Comparison of ENCODE assay signal across 8 cellular contexts in the genomic region with DNA sequence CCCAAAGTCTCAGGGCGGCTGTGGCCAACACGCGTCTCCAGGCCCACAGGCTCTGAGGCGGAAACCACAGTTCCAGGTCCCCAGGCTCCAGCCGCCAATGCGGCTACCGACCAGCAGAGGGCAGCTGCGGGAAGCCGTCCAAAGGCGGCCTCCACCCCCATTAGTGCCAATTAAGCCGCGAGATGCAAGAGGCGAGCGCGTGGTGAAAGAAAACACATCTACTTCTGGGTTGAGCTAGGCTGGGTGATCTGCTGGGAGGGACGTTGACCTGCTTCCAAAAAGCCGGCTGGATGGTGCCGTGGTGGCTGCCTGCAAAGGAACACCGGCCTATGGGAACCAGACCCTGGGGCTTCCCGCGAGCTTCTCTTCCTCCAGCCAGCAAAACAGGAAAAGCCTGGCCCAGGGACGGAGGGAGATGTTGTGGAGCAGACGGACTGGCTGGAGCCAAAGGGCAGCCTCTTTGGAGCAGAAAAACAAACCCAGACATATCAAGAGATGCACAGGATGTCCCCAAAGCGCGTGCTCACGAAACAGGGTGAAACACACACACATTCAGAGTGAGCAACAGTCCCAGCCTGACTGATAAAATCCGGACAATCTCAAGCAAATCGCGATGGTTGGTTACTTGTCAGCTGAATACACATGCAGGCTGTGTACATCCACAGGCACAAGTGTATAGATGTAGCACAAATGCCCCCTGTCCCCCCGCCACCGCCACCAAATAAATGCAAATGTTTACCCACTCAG.
DNase-seq lines count a peak whose midpoint lies in the region; ATAC-seq and TF ChIP-seq lines count a peak whose summit lies in the region.

No MANE protein-coding gene starts in this region.

- intact Hi-C loops in OCI-LY7 (cut with micrococcal nuclease; ENCODE audit: unreplicated experiment): loop anchor here (2.0 kb wide), 2 partner anchors 412 to 792 kb away; no protein-coding TSS in a partner anchor
- intact Hi-C loops in heart left ventricle (cut with DNase I): loop anchor here (1.0 to 10.0 kb wide), 9 partner anchors 411 to 921 kb away; no protein-coding TSS in a partner anchor

- no peak overlapping the region for H3K23ac ChIP-seq in trophoblast cell (ENCODE audit: low read length)

- peak overlapping the region; percentile 59 for H2BK120ac ChIP-seq in trophoblast cell (ENCODE audit: insufficient read depth, low read length, poor library complexity)

- no peak overlapping the region for H2AK5ac ChIP-seq in trophoblast cell (ENCODE audit: low read length)

- H3K27ac Mint-ChIP-seq in activated naive CD8-positive, alpha-beta T cell treated with anti-CD3 and anti-CD28 coated beads for 36 hours: no peak overlapping the region

- no peak overlapping the region for H3K4me3 Mint-ChIP-seq in activated naive CD8-positive, alpha-beta T cell treated with anti-CD3 and anti-CD28 coated beads for 36 hours

- H3K14ac ChIP-seq in trophoblast cell (ENCODE audit: low read length): peak overlapping the region; percentile 45

- no peaks in the 10 kb centered on the region for H3K4me1 Mint-ChIP-seq in activated naive CD8-positive, alpha-beta T cell treated with anti-CD3 and anti-CD28 coated beads for 36 hours

- no peaks in the 10 kb centered on the region for H3K9me2 ChIP-seq in OCI-LY7 (ENCODE audit: insufficient read depth, low read length)

- H3K4me1 ChIP-seq in OCI-LY7 (ENCODE audit: insufficient read depth, low read length, poor library complexity, severe bottlenecking): no peaks in the 10 kb centered on the region
- peaks cover 0 to 12% (median 1%) of the 10 kb centered on the region in 12 donors for H3K4me1 ChIP-seq in heart left ventricle
- peaks cover 2 to 3% of the 10 kb centered on the region in 2 experiments for H3K4me1 ChIP-seq in trophoblast cell (ENCODE audit: control insufficient read depth in 1 of 2, insufficient read depth in 2 of 2, low read length in 2 of 2)

- peaks cover 2% of the 10 kb centered on the region for H3K9me3 Mint-ChIP-seq in activated naive CD8-positive, alpha-beta T cell treated with anti-CD3 and anti-CD28 coated beads for 36 hours

- peaks cover 30% of the 10 kb centered on the region for H3K27me3 Mint-ChIP-seq in activated naive CD8-positive, alpha-beta T cell treated with anti-CD3 and anti-CD28 coated beads for 36 hours

- H3K4me3 ChIP-seq in OCI-LY7 (ENCODE audit: low read depth, low read length, poor library complexity, severe bottlenecking) (no peak overlapping the region), heart left ventricle (peak overlapping the region in 9 of 12 donors; percentile 19 to 52 (median 37)), trophoblast cell (ENCODE audit: low read depth, low read length) (peak overlapping the region; percentile 63)

- H4K20me1 ChIP-seq in OCI-LY7 (ENCODE audit: insufficient read depth, low read length): no peaks in the 10 kb centered on the region

- CTCF ChIA-PET in OCI-LY7 (lab: Charles Lee; ENCODE audit: unreplicated experiment): interaction anchor here (0.6 kb wide), 2 partner anchors 392 to 787 kb away, joined by 3 read pairs; no protein-coding TSS in a partner anchor

- DNase-seq in ELR (ENCODE audit: low read depth): peak; percentile 42
- peak; percentile 29 for DNase-seq in HuH-7.5 (ENCODE audit: low spot score)
- DNase-seq in OCI-LY7 (ENCODE audit: low spot score): peak; percentile 57
- DNase-seq in activated naive CD8-positive, alpha-beta T cell treated with anti-CD3 and anti-CD28 coated beads for 36 hours: peak; percentile 58
- peak; percentile 63 to 85 (median 66) for DNase-seq in heart left ventricle
- DNase-seq in trophoblast cell: peak; percentile 32 to 67
- DNase-seq in T1000 (lab: John Stamatoyannopoulos, UW): no peak

- H3K9me3 ChIP-seq in OCI-LY7 (ENCODE audit: low read length) (no peaks in the 10 kb centered on the region), heart left ventricle (no peaks in the 10 kb centered on the region), trophoblast cell (ENCODE audit: insufficient read depth, low read depth, low read length) (no peaks in the 10 kb centered on the region)

- BruUV-seq in OCI-LY7 (replicated peaks; lab: Mats Ljungman, UMichigan): no TSS peak

- H4K8ac ChIP-seq in trophoblast cell (ENCODE audit: low read depth, low read length): peak overlapping the region; percentile 82

- ATAC-seq in GM21717 (IDR thresholded peaks at IDR 0.05; ENCODE audit: unreplicated experiment) (peak; percentile 99), heart left ventricle (peak; percentile 58 to 96 (median 87))

- H3K4me2 ChIP-seq in OCI-LY7 (ENCODE audit: low read length) (peak overlapping the region; percentile 28; the same call in 1 of the 2 replicates), trophoblast cell (ENCODE audit: low read length) (peak overlapping the region; percentile 74)

- H3K36me3 ChIP-seq in OCI-LY7 (ENCODE audit: insufficient read depth, low read length) (no peaks in the 10 kb centered on the region), heart left ventricle (no peaks in the 10 kb centered on the region), trophoblast cell (ENCODE audit: control insufficient read depth in 1 of 2, insufficient read depth in 2 of 2, low read length in 2 of 2) (no peaks in the 10 kb centered on the region)

- peaks cover 2% of the 10 kb centered on the region for H3K79me1 ChIP-seq in trophoblast cell (ENCODE audit: low read length)

- H2AFZ ChIP-seq in OCI-LY7 (ENCODE audit: low read length): peak overlapping the region; percentile 65; the same call in 1 of the 2 replicates
- H2AFZ ChIP-seq in trophoblast cell (ENCODE audit: insufficient read depth, low read length, poor library complexity): peak overlapping the region; percentile 95

- H3K9ac ChIP-seq in trophoblast cell (ENCODE audit: low read length): no peak overlapping the region

- peak overlapping the region; percentile 36 for H2BK12ac ChIP-seq in trophoblast cell (ENCODE audit: low read length)

- no peak overlapping the region for H3K4ac ChIP-seq in trophoblast cell (ENCODE audit: low read depth, low read length)

- peak overlapping the region; percentile 38 for H2BK5ac ChIP-seq in trophoblast cell (ENCODE audit: low read depth, low read length, poor library complexity)

- H3K18ac ChIP-seq in trophoblast cell (ENCODE audit: low read length): no peak overlapping the region

- no peak for TF ChIP-seq POLR2A in heart left ventricle (IDR thresholded peaks at IDR 0.05)

- H3K27ac ChIP-seq in OCI-LY7 (ENCODE audit: low read depth, low read length, poor library complexity, severe bottlenecking) (no peak overlapping the region), heart left ventricle (no peak overlapping the region), trophoblast cell (ENCODE audit: low read depth, low read length) (no peak overlapping the region)

- POLR2A ChIA-PET in OCI-LY7 (lab: Charles Lee): no interaction called here

- TF ChIP-seq CTCF in OCI-LY7 (conservative IDR thresholded peaks at IDR 0.05; ENCODE audit: low read length): peak; percentile 86
- TF ChIP-seq CTCF in heart left ventricle (IDR thresholded peaks at IDR 0.05): peak; percentile 79 to 97 (median 92)

- H4K91ac ChIP-seq in trophoblast cell (ENCODE audit: low read depth, low read length): peak overlapping the region; percentile 34

- 12 to 16% (median 14%) methylated on average over 29 to 31 of the region's 31 CpGs for WGBS in heart left ventricle, 4 donors
- WGBS in trophoblast cell (ENCODE audit: extremely low coverage, insufficient coverage, insufficient read length): no CpG with 5 or more reads among the region's 31 CpGs

- peaks cover 0 to 20% (median 0%) of the 10 kb centered on the region in 9 donors for H3K27me3 ChIP-seq in heart left ventricle
- H3K27me3 ChIP-seq in trophoblast cell (ENCODE audit: insufficient read depth, low read length): no peaks in the 10 kb centered on the region

- H3K36me3 Mint-ChIP-seq in activated naive CD8-positive, alpha-beta T cell treated with anti-CD3 and anti-CD28 coated beads for 36 hours: no peaks in the 10 kb centered on the region

- H4K12ac ChIP-seq in trophoblast cell (ENCODE audit: low read depth, low read length): peak overlapping the region; percentile 80

- no peaks in the 10 kb centered on the region for H3K79me2 ChIP-seq in OCI-LY7 (ENCODE audit: insufficient read depth, low read depth, low read length)
- H3K79me2 ChIP-seq in trophoblast cell (ENCODE audit: control insufficient read depth, insufficient read depth, low read length, poor library complexity): peaks cover 2% of the 10 kb centered on the region
